In genomic region chr1:155609515-155610256, GRCh38 we compare ENCODE assay signal across 8 cellular contexts. TPM values are rescaled to one million over a fixed set of nuclear protein-coding genes. Genes with fewer than 3 reads are reported as not detected.
DNase-seq lines count a peak whose midpoint lies in the region; ATAC-seq and TF ChIP-seq lines count a peak whose summit lies in the region.

Gene MSTO1, plus strand, starts transcription at chr1:155610218. Its CDS starts 31 bp downstream, at chr1:155610249.

- H2AFZ ChIP-seq in ACC112 (ENCODE audit: low read length, unreplicated experiment), result peak within 1 kb of the TSS; percentile 69

- H3K27ac ChIP-seq in ACC112 (ENCODE audit: low read depth, low read length) (peak within 1 kb of the TSS; percentile 69), VCaP (peak within 1 kb of the TSS; percentile 79), breast epithelium (peak within 1 kb of the TSS; percentile 84), skin epidermis (peak within 1 kb of the TSS in 20 of 21 experiments; percentile 11 to 92 (median 79))

- H3K79me2 ChIP-seq in ACC112 (ENCODE audit: control insufficient read depth, insufficient read depth, low read length, unreplicated experiment), result peaks cover 3% of the 10 kb centered on the region

- intact Hi-C loops in breast epithelium (cut with DNase I; ENCODE audit: low total_unique reads), result no loop called here

- H3K9me3 ChIP-seq in breast epithelium, result no peaks in the 10 kb centered on the region
- H3K9me3 ChIP-seq in iPS-18c (ENCODE audit: control insufficient read depth, insufficient read depth, low read length), result no peaks in the 10 kb centered on the region

- H3K27me3 ChIP-seq in ACC112 (ENCODE audit: insufficient read depth, low read length) (no peaks in the 10 kb centered on the region), breast epithelium (no peaks in the 10 kb centered on the region)

- H3K36me3 ChIP-seq in ACC112 (ENCODE audit: insufficient read depth, low read length), result no peaks in the 10 kb centered on the region
- H3K36me3 ChIP-seq in breast epithelium, result no peaks in the 10 kb centered on the region

- peak; percentile 35 for TF ChIP-seq POLR2A in breast epithelium (IDR thresholded peaks at IDR 0.05)

- ATAC-seq in GM18870 (IDR thresholded peaks at IDR 0.05; ENCODE audit: unreplicated experiment), result peak; percentile 92
- ATAC-seq in HG03135 (IDR thresholded peaks at IDR 0.05; ENCODE audit: unreplicated experiment), result peak; percentile 90

- H3K4me1 ChIP-seq in ACC112 (ENCODE audit: control insufficient read depth, insufficient read depth, low read length, unreplicated experiment) (no peaks in the 10 kb centered on the region), breast epithelium (no peaks in the 10 kb centered on the region)

- TF ChIP-seq CTCF in VCaP (conservative IDR thresholded peaks at IDR 0.05) (no peak), breast epithelium (IDR thresholded peaks at IDR 0.05) (no peak)

- H3K4me3 ChIP-seq in ACC112 (ENCODE audit: low read depth, low read length) (peak within 1 kb of the TSS; percentile 94), breast epithelium (peak within 1 kb of the TSS; percentile 38 to 80 (median 72)), iPS-18c (ENCODE audit: insufficient read depth, low read depth, low read length) (peak within 1 kb of the TSS; percentile 63), skin epidermis (peak within 1 kb of the TSS; percentile 48 to 73 (median 57))

- DNase-seq in NCI-H2196 treated with DMSO at 0.1 percent for 48 hours (lab: John Stamatoyannopoulos, UW; ENCODE audit: unreplicated experiment), result peak; percentile 94
- peak; percentile 96 to 98 for DNase-seq in breast epithelium (ENCODE audit: low spot score in 2 of 2)

RNA-seq across cellular contexts. Expression of gene MSTO1, which starts in this region (rescaled TPM):
- 10 to 100 TPM in 2 of 3 donors, 1 to 10 TPM in 1; 9.6 to 44.2 (median 35.4) TPM for total RNA-seq in breast epithelium

Comparison
In these comparisons a context has a peak if more than half of its experiments do, and no peak if none do; other contexts are left out.
1. Peak in every context shown above with its lines: DNase-seq, ATAC-seq, H3K4me3 ChIP-seq and H3K27ac ChIP-seq.